Comparison of ENCODE assay signal across 11 cellular contexts in the genomic region with DNA sequence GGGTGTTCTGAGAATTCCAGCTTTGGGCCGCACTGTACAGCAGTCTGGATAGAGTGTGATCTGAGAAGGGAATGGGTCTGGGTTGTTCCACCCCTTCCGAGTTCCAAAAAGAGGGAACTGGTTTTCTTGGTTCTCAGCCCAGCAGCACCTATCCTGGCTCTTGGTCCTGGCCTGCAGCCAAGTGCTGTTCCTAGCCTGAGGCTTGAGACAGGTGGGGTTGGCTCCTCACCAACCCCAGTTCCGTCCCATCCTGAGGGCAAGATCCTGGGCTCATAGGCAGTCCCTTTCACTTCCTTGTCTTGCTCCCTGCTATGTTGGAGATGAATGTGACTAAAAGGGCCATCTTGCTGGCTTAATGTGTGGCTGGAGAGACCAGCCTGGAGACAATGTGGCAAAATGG. TPM values are rescaled to one million over a fixed set of nuclear protein-coding genes. Genes with fewer than 3 reads are reported as not detected.
DNase-seq lines count a peak whose midpoint lies in the region; FAIRE-seq and TF ChIP-seq lines count a peak whose summit lies in the region.
"Had no signal": no experiment of that assay in that cellular context is flagged by ENCODE, and none has a peak within 500 bp of the region (broad histone marks: within the 10 kb centered on the region; RNA-seq: fewer than 3 reads in every experiment).

No MANE protein-coding gene starts in this region.

- H3K4me1 ChIP-seq in keratinocyte (ENCODE audit: control insufficient read depth, extremely low read depth, insufficient read depth, low read length) (peaks cover 17% of the 10 kb centered on the region), transverse colon (peaks cover 9 to 23% (median 20%) of the 10 kb centered on the region in 4 donors), Caco-2 (peaks cover 5% of the 10 kb centered on the region; the same call in 1 of the 2 replicates)

- 37% methylated on average over 3 of the region's 3 CpGs; no CpG with 5 or more reads in 1 of the 2 donors for WGBS in transverse colon (ENCODE audit: low coverage in 1 of 2), 2 donors

- no peak overlapping the region for H3K27ac Mint-ChIP-seq in Caco-2 (ENCODE audit: unreplicated experiment)
- H3K27ac Mint-ChIP-seq: activated CD4-positive, alpha-beta T cell treated with anti-CD3 and anti-CD28 coated beads, Interleukin-2, amount 10 ng/mL, durations not matched to agents 7 days and 5 days; activated naive CD8-positive, alpha-beta T cell had no signal

- H3K27ac ChIP-seq in RWPE1, result peak overlapping the region; percentile 67
- no peak overlapping the region for H3K27ac ChIP-seq in keratinocyte (ENCODE audit: control insufficient read depth, insufficient read depth, low read length)
- peak overlapping the region; percentile 60 to 70 (median 67) for H3K27ac ChIP-seq in transverse colon

- peaks cover 10% of the 10 kb centered on the region for H3K36me3 Mint-ChIP-seq in Caco-2 (ENCODE audit: insufficient read depth, unreplicated experiment)
- H3K36me3 Mint-ChIP-seq: activated naive CD8-positive, alpha-beta T cell had no signal

- in situ Hi-C loops in transverse colon (cut with MboI; ENCODE audit: low pct_ligation_motif_present in 1 of 4, low pct_unique_long_range_greater_than_20kb in 1 of 4, low sequenced_read_pairs in 3 of 4), result loop anchor here in 2 of 4 donors (10.0 to 25.0 kb wide), 2 partner anchors 56 to 108 kb away; a partner anchor contains a TSS

- no peak for TF ChIP-seq POLR2A in transverse colon (IDR thresholded peaks at IDR 0.05)

- dilution Hi-C loops in keratinocyte (cut with MboI; ENCODE audit: extremely low pct_ligation_motif_present, low sequenced_read_pairs), result no loop called here

- no peak for TF ChIP-seq CTCF in RWPE1 (conservative IDR thresholded peaks at IDR 0.05; ENCODE audit: low read depth)
- no peak for TF ChIP-seq CTCF in keratinocyte (optimal IDR thresholded peaks at IDR 0.05 in 1 of 3, IDR thresholded peaks at IDR 0.05 in 1 of 3, conservative IDR thresholded peaks at IDR 0.05 in 1 of 3; ENCODE audit: extremely low read depth in 1 of 3, insufficient read depth in 2 of 3, low read length in 3 of 3)
- no peak for TF ChIP-seq CTCF in transverse colon (IDR thresholded peaks at IDR 0.05)
- no peak for TF ChIP-seq CTCF in Caco-2 (IDR thresholded peaks at IDR 0.05; ENCODE audit: insufficient read depth in 1 of 2, low read depth in 1 of 2, low read length in 1 of 2, severe bottlenecking in 1 of 2, unreplicated experiment in 1 of 2)

- POLR2A ChIA-PET in RWPE1 (lab: Yijun Ruan, JAX; ENCODE audit: low non-redundant PET), result no interaction called here
- POLR2A ChIA-PET in Caco-2 (lab: Charles Lee), result no interaction called here

- TF ChIP-seq EP300 in transverse colon (IDR thresholded peaks at IDR 0.05; ENCODE audit: low read depth), result no peak

- no peaks in the 10 kb centered on the region for H3K4me1 Mint-ChIP-seq in Caco-2 (ENCODE audit: low read depth, unreplicated experiment)

- CTCF ChIA-PET in RWPE1 (lab: Yijun Ruan, JAX) (interaction anchor here (1.3 to 2.1 kb wide), 3 partner anchors 19 to 141 kb away, joined by 5 to 22 read pairs (median 16); a partner anchor contains a TSS), Caco-2 (lab: Charles Lee) (interaction anchor here (0.7 to 4.3 kb wide), 3 partner anchors 76 to 141 kb away, joined by 3 to 31 read pairs (median 3); no protein-coding TSS in a partner anchor)

- no peak overlapping the region for H3K4me3 Mint-ChIP-seq in Caco-2 (ENCODE audit: unreplicated experiment)
- H3K4me3 Mint-ChIP-seq: activated CD4-positive, alpha-beta T cell treated with anti-CD3 and anti-CD28 coated beads, Interleukin-2, amount 10 ng/mL, durations not matched to agents 7 days and 5 days; activated naive CD8-positive, alpha-beta T cell had no signal

- peak overlapping the region; percentile 56 for H3K4me2 ChIP-seq in keratinocyte (ENCODE audit: control insufficient read depth, extremely low read depth, insufficient read depth, low read depth, low read length)

- H3K79me2 ChIP-seq in keratinocyte (ENCODE audit: control insufficient read depth, insufficient read depth, low read length), result no peaks in the 10 kb centered on the region

- H3K36me3 ChIP-seq in keratinocyte (ENCODE audit: control insufficient read depth in 2 of 2, extremely low read depth in 1 of 2, insufficient read depth in 2 of 2, low read length in 2 of 2) (peaks cover under 1 to 3% of the 10 kb centered on the region in 2 experiments), transverse colon (peaks cover 0 to 11% (median 0%) of the 10 kb centered on the region in 4 donors), Caco-2 (ENCODE audit: control insufficient read depth, insufficient read depth, low read length) (no peaks in the 10 kb centered on the region)

- H4K20me1 ChIP-seq in keratinocyte (ENCODE audit: control insufficient read depth, extremely low read depth, insufficient read depth, low read length), result no peaks in the 10 kb centered on the region

- H3K27me3 Mint-ChIP-seq in Caco-2 (ENCODE audit: insufficient read depth, unreplicated experiment), result no peaks in the 10 kb centered on the region
- H3K27me3 Mint-ChIP-seq: activated CD4-positive, alpha-beta T cell treated with anti-CD3 and anti-CD28 coated beads, Interleukin-2, amount 10 ng/mL, durations not matched to agents 7 days and 5 days; activated naive CD8-positive, alpha-beta T cell had no signal

- H3K9me3 Mint-ChIP-seq in Caco-2 (ENCODE audit: unreplicated experiment), result no peaks in the 10 kb centered on the region
- H3K9me3 Mint-ChIP-seq: activated CD4-positive, alpha-beta T cell treated with anti-CD3 and anti-CD28 coated beads, Interleukin-2, amount 10 ng/mL, durations not matched to agents 7 days and 5 days had no signal

- peak; percentile 92 for FAIRE-seq in keratinocyte (lab: Jason Lieb, UNC)

- no peak overlapping the region for H2AFZ ChIP-seq in keratinocyte (ENCODE audit: control insufficient read depth, low read length)

- intact Hi-C loops in transverse colon (cut with DNase I; ENCODE audit: low total_unique reads), result loop anchor here (5.0 kb wide), 1 partner anchor 138 kb away; a partner anchor contains a TSS
- intact Hi-C loops in Caco-2 (cut with micrococcal nuclease; ENCODE audit: unreplicated experiment), result loop anchor here (1.0 to 5.0 kb wide), 4 partner anchors 76 to 141 kb away; a partner anchor contains a TSS

- BruUV-seq in Caco-2 (replicated peaks; lab: Mats Ljungman, UMichigan), result no TSS peak

- H3K4me3 ChIP-seq in keratinocyte (ENCODE audit: control insufficient read depth in 2 of 3, extremely low read depth in 1 of 3, insufficient read depth in 2 of 3, low read depth in 1 of 3, low read length in 3 of 3) (no peak overlapping the region), transverse colon (no peak overlapping the region), Caco-2 (ENCODE audit: low read depth, low read length) (no peak overlapping the region)

- DNase-seq in SHP77 (lab: John Stamatoyannopoulos, UW) (peak; percentile 24 to 33), SHP77 treated with DMSO at 0.1 percent for 48 hours (lab: John Stamatoyannopoulos, UW) (no peak), RWPE1 (ENCODE audit: low spot score) (peak; percentile 83), keratinocyte (ENCODE audit: low read depth, low spot score) (peak; percentile 62), transverse colon (peak; percentile 86), T-helper 2 cell (no peak), Caco-2 (no peak), AG08395 (ENCODE audit: low spot score) (no peak)
- DNase-seq: activated CD4-positive, alpha-beta T cell treated with anti-CD3 and anti-CD28 coated beads, Interleukin-2, amount 10 ng/mL, durations not matched to agents 7 days and 5 days; IMR-90 had no signal

- H3K27me3 ChIP-seq in keratinocyte (ENCODE audit: control insufficient read depth, extremely low read depth, insufficient read depth, low read length) (no peaks in the 10 kb centered on the region), transverse colon (no peaks in the 10 kb centered on the region), Caco-2 (replicated peaks; ENCODE audit: control insufficient read depth, insufficient read depth, low read length) (no peaks in the 10 kb centered on the region)

- no peaks in the 10 kb centered on the region for H3K9me1 ChIP-seq in keratinocyte (ENCODE audit: control insufficient read depth, extremely low read depth, insufficient read depth, low read length)

- H3K9ac ChIP-seq in keratinocyte (ENCODE audit: control insufficient read depth, extremely low read depth, insufficient read depth, low read length), result no peak overlapping the region

- H3K9me3 ChIP-seq in keratinocyte (ENCODE audit: control insufficient read depth, low read depth, low read length), result no peaks in the 10 kb centered on the region
- no peaks in the 10 kb centered on the region for H3K9me3 ChIP-seq in transverse colon
- no peaks in the 10 kb centered on the region for H3K9me3 ChIP-seq in Caco-2

RNA-seq across cellular contexts. Expression of a gene that starts 15.2 kb away (rescaled TPM):
- polyA plus RNA-seq in keratinocyte, result 13.0 to 18.1 TPM (median 14.2 TPM) in 3 replicates
- polyA plus RNA-seq in keratinocyte (2011; ENCODE audit: low read depth), result 1.3 TPM
- 8.5 and 9.2 TPM in 2 replicates for polyA plus RNA-seq in keratinocyte (2011; cell fraction: cytosol; rRNA removed)
- 22.2 and 24.6 TPM in 2 replicates for polyA plus RNA-seq in keratinocyte (2011; cell fraction: nucleus; rRNA removed)
- polyA plus RNA-seq in keratinocyte (2012; ENCODE audit: low replicate concordance), result 2.2 and 11.4 TPM in 2 replicates
- 13.9 to 17.1 TPM (median 15.0 TPM) in 3 replicates for polyA minus RNA-seq in keratinocyte
- polyA minus RNA-seq in keratinocyte (2011; cell fraction: cytosol; rRNA and poly(A)+ RNA removed), result 13.2 TPM
- polyA minus RNA-seq in keratinocyte (2011; cell fraction: nucleus; rRNA and poly(A)+ RNA removed), result 11.8 and 20.4 TPM in 2 replicates
- total RNA-seq in transverse colon (100 to 1,000 TPM in 1 of 4 donors, 10 to 100 TPM in 3; 51.4 to 122 (median 58.7) TPM), Caco-2 (2022) (74.5 and 76.6 TPM in 2 replicates)

RNA-seq across cellular contexts. Expression of a gene that starts 20.0 kb away (rescaled TPM):
- 4.8 to 6.9 TPM (median 6.8 TPM) in 3 replicates for polyA plus RNA-seq in keratinocyte
- polyA plus RNA-seq in keratinocyte (2011; ENCODE audit: low read depth), result 2.1 TPM
- 4.7 and 7.3 TPM in 2 replicates for polyA plus RNA-seq in keratinocyte (2011; cell fraction: cytosol; rRNA removed)
- 19.0 and 21.5 TPM in 2 replicates for polyA plus RNA-seq in keratinocyte (2011; cell fraction: nucleus; rRNA removed)
- 11.5 and 11.9 TPM in 2 replicates for polyA plus RNA-seq in keratinocyte (2012; ENCODE audit: low replicate concordance)
- polyA minus RNA-seq in keratinocyte, result 7.7 to 18.9 TPM (median 7.7 TPM) in 3 replicates
- polyA minus RNA-seq in keratinocyte (2011; cell fraction: cytosol; rRNA and poly(A)+ RNA removed), result 10.4 TPM
- polyA minus RNA-seq in keratinocyte (2011; cell fraction: nucleus; rRNA and poly(A)+ RNA removed), result 12.7 and 13.2 TPM in 2 replicates
- total RNA-seq in transverse colon (10 to 100 TPM in 3 of 4 donors, 1 to 10 TPM in 1; 9.0 to 35.5 (median 26.4) TPM), Caco-2 (2022) (25.9 and 28.1 TPM in 2 replicates)

RNA-seq across cellular contexts. Expression of a gene that starts 38.3 kb away (rescaled TPM):
- 21.0 to 42.8 TPM (median 42.4 TPM) in 3 replicates for polyA plus RNA-seq in keratinocyte
- polyA plus RNA-seq in keratinocyte (2011; ENCODE audit: low read depth), result 47.0 TPM
- 22.2 and 37.8 TPM in 2 replicates for polyA plus RNA-seq in keratinocyte (2011; cell fraction: cytosol; rRNA removed)
- 22.5 and 30.4 TPM in 2 replicates for polyA plus RNA-seq in keratinocyte (2011; cell fraction: nucleus; rRNA removed)
- polyA plus RNA-seq in keratinocyte (2012; ENCODE audit: low replicate concordance), result 12.5 and 33.3 TPM in 2 replicates
- polyA minus RNA-seq in keratinocyte, result 17.3 to 74.2 TPM (median 19.2 TPM) in 3 replicates
- polyA minus RNA-seq in keratinocyte (2011; cell fraction: cytosol; rRNA and poly(A)+ RNA removed), result 18.4 TPM
- 9.4 and 21.8 TPM in 2 replicates for polyA minus RNA-seq in keratinocyte (2011; cell fraction: nucleus; rRNA and poly(A)+ RNA removed)
- total RNA-seq in transverse colon (10 to 100 TPM in 1 of 4 donors, 1 to 10 TPM in 3; 7.5 to 80.4 (median 8.3) TPM), Caco-2 (2022) (67.5 and 74.7 TPM in 2 replicates)

RNA-seq across cellular contexts. Expression of a gene that starts 50.0 kb away (rescaled TPM):
- 1.1 to 4.4 TPM (median 1.5 TPM) in 3 replicates for polyA plus RNA-seq in keratinocyte
- 1.1 TPM for polyA plus RNA-seq in keratinocyte (2011; ENCODE audit: low read depth)
- 0.88 and 0.91 TPM in 2 replicates for polyA plus RNA-seq in keratinocyte (2011; cell fraction: cytosol; rRNA removed)
- polyA plus RNA-seq in keratinocyte (2011; cell fraction: nucleus; rRNA removed), result 3.9 and 4.0 TPM in 2 replicates
- 2.2 and 4.2 TPM in 2 replicates for polyA plus RNA-seq in keratinocyte (2012; ENCODE audit: low replicate concordance)
- polyA minus RNA-seq in keratinocyte, result 1.2 to 3.6 TPM (median 1.5 TPM) in 3 replicates
- polyA minus RNA-seq in keratinocyte (2011; cell fraction: cytosol; rRNA and poly(A)+ RNA removed), result 1.7 TPM
- polyA minus RNA-seq in keratinocyte (2011; cell fraction: nucleus; rRNA and poly(A)+ RNA removed), result 1.9 TPM in 2 replicates
- total RNA-seq in transverse colon (1 to 10 TPM in 3 of 4 donors, not detected in 1; 2.9 to 8.8 (median 4.1) TPM), Caco-2 (2022) (17.0 and 19.6 TPM in 2 replicates)

Comparison
In these comparisons a context has a peak if more than half of its experiments do, and no peak if none do; other contexts are left out.
1. DNase-seq: peak in SHP77 (2 of 2), RWPE1 (single experiment), keratinocyte (single experiment) and transverse colon (single experiment); none in SHP77 treated with DMSO at 0.1 percent for 48 hours (single experiment), T-helper 2 cell (0 of 5), Caco-2 (0 of 2) and AG08395 (single experiment).